In the genomic region with DNA sequence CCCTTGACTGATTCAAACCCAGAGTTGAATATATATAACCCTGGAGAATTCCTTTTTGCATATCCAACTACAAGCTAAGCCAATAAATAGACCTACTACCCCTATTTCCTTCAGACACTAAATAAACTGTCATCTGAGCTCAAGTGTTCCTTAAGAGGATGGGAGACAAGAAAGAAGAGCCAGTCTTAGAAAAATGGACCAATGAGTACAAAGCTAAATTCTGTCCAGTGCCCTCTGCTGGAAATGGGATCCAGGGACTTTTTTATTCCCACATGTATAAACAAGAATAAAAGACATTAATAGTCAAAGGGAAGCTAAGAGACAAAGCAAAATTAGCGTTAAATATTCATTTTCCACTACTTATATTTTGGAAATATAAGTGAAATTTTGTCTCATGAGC, we compare ENCODE assay signal across 9 cellular contexts. TPM values are rescaled to one million over a fixed set of nuclear protein-coding genes. Genes with fewer than 3 reads are reported as not detected.
DNase-seq lines count a peak whose midpoint lies in the region; ATAC-seq and TF ChIP-seq lines count a peak whose summit lies in the region.
"Had no signal": no experiment of that assay in that cellular context is flagged by ENCODE, and none has a peak within 500 bp of the region (broad histone marks: within the 10 kb centered on the region; RNA-seq: fewer than 3 reads in every experiment).

No MANE protein-coding gene starts in this region.

- peaks cover 26% of the 10 kb centered on the region for H3K4me1 ChIP-seq in mucosa of descending colon (ENCODE audit: low read depth)

- H3K27me3 ChIP-seq in GM06990 (replicated peaks; ENCODE audit: control insufficient read depth, insufficient read depth, low read length): no peaks in the 10 kb centered on the region
- no peaks in the 10 kb centered on the region for H3K27me3 ChIP-seq in kidney epithelial cell (ENCODE audit: control insufficient read depth, insufficient read depth, low read length)

- H3K4me3 ChIP-seq in GM06990 (replicated peaks; ENCODE audit: low read depth, low read length): no peak overlapping the region
- H3K4me3 ChIP-seq in kidney epithelial cell (ENCODE audit: low read depth, low read length): no peak overlapping the region
- H3K4me3 ChIP-seq in mucosa of descending colon: no peak overlapping the region

- peaks cover 54% of the 10 kb centered on the region for H3K4me1 Mint-ChIP-seq in activated T-helper 17 cell treated with anti-CD3 and anti-CD28 coated beads, Interleukin-2, amount 50 U/mL, for 72 hours

- DNase-seq in A172 (ENCODE audit: low spot score) (peak; percentile 27), GM06990 (ENCODE audit: extremely low read depth, insufficient read length) (no peak), kidney epithelial cell (ENCODE audit: low read depth) (no peak), NCI-H774 (lab: John Stamatoyannopoulos, UW) (no peak), occipital lobe (lab: John Stamatoyannopoulos, UW) (no peak), mucosa of descending colon (no peak)
- DNase-seq: NCI-H526 had no signal

- H3K4me3 Mint-ChIP-seq in activated T-helper 17 cell treated with anti-CD3 and anti-CD28 coated beads, Interleukin-2, amount 50 U/mL, for 72 hours: peak overlapping the region; percentile 94

- H3K27ac Mint-ChIP-seq in activated T-helper 17 cell treated with anti-CD3 and anti-CD28 coated beads, Interleukin-2, amount 50 U/mL, for 72 hours: peak overlapping the region; percentile 69

- no peaks in the 10 kb centered on the region for H3K9me3 ChIP-seq in mucosa of descending colon

- intact Hi-C loops in mucosa of descending colon (cut with DNase I, micrococcal nuclease): no loop called here

- no peak for ATAC-seq in activated T-helper 17 cell treated with anti-CD3 and anti-CD28 coated beads, Interleukin-2, amount 50 U/mL, for 72 hours (replicated peaks)
- ATAC-seq in GM21360 (IDR thresholded peaks at IDR 0.05; ENCODE audit: unreplicated experiment) (no peak), mucosa of descending colon (no peak)

- H3K36me3 Mint-ChIP-seq in activated T-helper 17 cell treated with anti-CD3 and anti-CD28 coated beads, Interleukin-2, amount 50 U/mL, for 72 hours (ENCODE audit: low read depth): peaks cover 100% of the 10 kb centered on the region

- TF ChIP-seq CTCF in GM06990 (IDR thresholded peaks at IDR 0.05; ENCODE audit: insufficient read depth, low read length, poor library complexity, severe bottlenecking) (peak; percentile 11), kidney epithelial cell (IDR thresholded peaks at IDR 0.05; ENCODE audit: insufficient read depth, low read length, poor library complexity, severe bottlenecking) (peak; percentile 43), mucosa of descending colon (IDR thresholded peaks at IDR 0.05) (no peak)

- H3K36me3 ChIP-seq in GM06990 (ENCODE audit: control insufficient read depth, insufficient read depth, low read length) (peaks cover 19% of the 10 kb centered on the region), kidney epithelial cell (ENCODE audit: control insufficient read depth, insufficient read depth, low read length) (peaks cover 4% of the 10 kb centered on the region), mucosa of descending colon (ENCODE audit: low read depth) (no peaks in the 10 kb centered on the region)

- no peaks in the 10 kb centered on the region for H3K9me3 Mint-ChIP-seq in activated T-helper 17 cell treated with anti-CD3 and anti-CD28 coated beads, Interleukin-2, amount 50 U/mL, for 72 hours

- H3K27me3 Mint-ChIP-seq in activated T-helper 17 cell treated with anti-CD3 and anti-CD28 coated beads, Interleukin-2, amount 50 U/mL, for 72 hours: no peaks in the 10 kb centered on the region

RNA-seq across cellular contexts. Expression of a gene that starts 4.8 kb away (rescaled TPM):
- total RNA-seq in A172 (2014; rRNA removed; shearing (Covaris generic)): 22.6 and 28.2 TPM in 2 replicates
- 100 to 1,000 TPM in 1 of 2 donors, 10 to 100 TPM in 1; 85.9 to 101 TPM for total RNA-seq in activated T-helper 17 cell treated with anti-CD3 and anti-CD28 coated beads, Interleukin-2, amount 50 U/mL, for 72 hours
- total RNA-seq in kidney epithelial cell (38.6 and 40.2 TPM in 2 replicates), occipital lobe (55.7 TPM), mucosa of descending colon (10 to 100 TPM; 68.5 to 80.3 (median 79.2) TPM)

RNA-seq across cellular contexts. Expression of a gene that starts 5.4 kb away (rescaled TPM):
- total RNA-seq in A172 (2014; rRNA removed; shearing (Covaris generic)): 76.8 and 82.8 TPM in 2 replicates
- 10 to 100 TPM; 64.6 to 78.5 TPM for total RNA-seq in activated T-helper 17 cell treated with anti-CD3 and anti-CD28 coated beads, Interleukin-2, amount 50 U/mL, for 72 hours
- total RNA-seq in kidney epithelial cell (56.4 and 78.9 TPM in 2 replicates), occipital lobe (39.9 TPM), mucosa of descending colon (10 to 100 TPM; 38.2 to 63.7 (median 51.1) TPM)

RNA-seq across cellular contexts. Expression of a gene that starts 14.5 kb away (rescaled TPM):
- total RNA-seq in A172 (2014; rRNA removed; shearing (Covaris generic)): 2.4 and 5.9 TPM in 2 replicates
- total RNA-seq in activated T-helper 17 cell treated with anti-CD3 and anti-CD28 coated beads, Interleukin-2, amount 50 U/mL, for 72 hours: 10 to 100 TPM; 12.3 to 20.9 TPM
- total RNA-seq in kidney epithelial cell (6.6 and 8.5 TPM in 2 replicates), occipital lobe (38.4 TPM), mucosa of descending colon (10 to 100 TPM; 10.6 to 18.4 (median 12.7) TPM)

RNA-seq across cellular contexts. Expression of a gene that starts 34.7 kb away (rescaled TPM):
- total RNA-seq in A172 (2014; rRNA removed; shearing (Covaris generic)): 4.8 and 6.1 TPM in 2 replicates
- 10 to 100 TPM; 24.8 to 36.7 TPM for total RNA-seq in activated T-helper 17 cell treated with anti-CD3 and anti-CD28 coated beads, Interleukin-2, amount 50 U/mL, for 72 hours
- total RNA-seq in kidney epithelial cell (7.6 and 12.7 TPM in 2 replicates), occipital lobe (18.4 TPM), mucosa of descending colon (10 to 100 TPM; 46.5 to 88.8 (median 61.8) TPM)

RNA-seq across cellular contexts. Expression of a gene that starts 41.0 kb away (rescaled TPM):
- 45.6 and 45.7 TPM in 2 replicates for total RNA-seq in A172 (2014; rRNA removed; shearing (Covaris generic))
- total RNA-seq in activated T-helper 17 cell treated with anti-CD3 and anti-CD28 coated beads, Interleukin-2, amount 50 U/mL, for 72 hours: 10 to 100 TPM; 65.0 to 98.2 TPM
- total RNA-seq in kidney epithelial cell (46.3 and 57.7 TPM in 2 replicates), occipital lobe (17.5 TPM), mucosa of descending colon (10 to 100 TPM; 43.0 to 56.0 (median 45.8) TPM)
